In genomic region chrX:154738013-154738738, GRCh38 we compare ENCODE assay signal across 8 cellular contexts. TPM values are rescaled to one million over a fixed set of nuclear protein-coding genes. Genes with fewer than 3 reads are reported as not detected.
DNase-seq lines count a peak whose midpoint lies in the region; ATAC-seq and TF ChIP-seq lines count a peak whose summit lies in the region.
"Had no signal": no experiment of that assay in that cellular context is flagged by ENCODE, and none has a peak within 500 bp of the region (broad histone marks: within the 10 kb centered on the region; RNA-seq: fewer than 3 reads in every experiment).

No MANE protein-coding gene starts in this region.

- peak overlapping the region; percentile 63 for H3K27ac ChIP-seq in GM23248
- peak overlapping the region; percentile 47 for H3K27ac ChIP-seq in fibroblast of lung (ENCODE audit: insufficient read depth, low read length)

- 0 out of 2 replicates have a peak overlapping the region, but pooled peaks have one; percentile 29 for H2AFZ ChIP-seq in GM23248
- H2AFZ ChIP-seq in fibroblast of lung (ENCODE audit: low read length), result no peak overlapping the region

- no peaks in the 10 kb centered on the region for H3K9me3 ChIP-seq in GM23248 (ENCODE audit: low read depth)
- H3K9me3 ChIP-seq in fibroblast of lung (ENCODE audit: control insufficient read depth, insufficient read depth, low read depth, low read length), result no peaks in the 10 kb centered on the region
- no peaks in the 10 kb centered on the region for H3K9me3 ChIP-seq in skeletal muscle satellite cell (replicated peaks; ENCODE audit: low read length)

- H3K79me2 ChIP-seq in GM23248 (ENCODE audit: insufficient read depth), result no peaks in the 10 kb centered on the region
- H3K79me2 ChIP-seq in fibroblast of lung (ENCODE audit: control insufficient read depth, insufficient read depth, low read length), result no peaks in the 10 kb centered on the region

- no peak for TF ChIP-seq CTCF in fibroblast of lung (conservative IDR thresholded peaks at IDR 0.05 in 1 of 2, IDR thresholded peaks at IDR 0.05 in 1 of 2; ENCODE audit: low read depth in 1 of 2, low read length in 2 of 2)

- no peak overlapping the region for H3K9ac ChIP-seq in GM23248
- H3K9ac ChIP-seq in fibroblast of lung (ENCODE audit: insufficient read depth, low read length), result no peak overlapping the region
- peak overlapping the region; percentile 51 for H3K9ac ChIP-seq in skeletal muscle satellite cell (ENCODE audit: low read depth, low read length)

- H4K20me1 ChIP-seq in GM23248 (ENCODE audit: insufficient read depth), result no peaks in the 10 kb centered on the region
- H4K20me1 ChIP-seq in fibroblast of lung (ENCODE audit: control insufficient read depth, extremely low read depth, insufficient read depth, low read length), result no peaks in the 10 kb centered on the region

- peak overlapping the region; percentile 48 for H3K4me2 ChIP-seq in GM23248 (ENCODE audit: unreplicated experiment)
- H3K4me2 ChIP-seq in fibroblast of lung (ENCODE audit: extremely low read depth, insufficient read depth, low read length), result peak overlapping the region; percentile 59
- H3K4me2 ChIP-seq in skeletal muscle satellite cell (ENCODE audit: low read length), result peak overlapping the region; percentile 54

- no peaks in the 10 kb centered on the region for H3K9me2 ChIP-seq in GM23248 (ENCODE audit: insufficient read depth)

- peak; percentile 82 for ATAC-seq in SK-N-SH treated with all-trans-retinoic acid at 6 μM for 48 hours
- no peak for ATAC-seq in HG03565 (IDR thresholded peaks at IDR 0.05; ENCODE audit: unreplicated experiment)
- no peak for ATAC-seq in GM21528 (IDR thresholded peaks at IDR 0.05; ENCODE audit: low FRiP score, unreplicated experiment)
- ATAC-seq: HCT116 had no signal

- H3F3A ChIP-seq in GM23248 (ENCODE audit: insufficient read depth), result peaks cover 42% of the 10 kb centered on the region

- 19 to 24% methylated on average over 8 of the region's 8 CpGs for WGBS in GM23248 (ENCODE audit: low coverage in 1 of 2, low lambda C conversion rate in 2 of 2, missing lambda C conversion rate in 2 of 2), 2 experiments

- in situ Hi-C loops in GM23248 (cut with MboI), result no loop called here

- H3K4me1 ChIP-seq in GM23248 (ENCODE audit: insufficient read depth), result peaks cover 45% of the 10 kb centered on the region
- peaks cover 14% of the 10 kb centered on the region for H3K4me1 ChIP-seq in fibroblast of lung (ENCODE audit: control insufficient read depth, extremely low read depth, insufficient read depth, low read length)
- H3K4me1 ChIP-seq in skeletal muscle satellite cell (ENCODE audit: control insufficient read depth, insufficient read depth, low read length), result peaks cover 52% of the 10 kb centered on the region

- H3K4me3 ChIP-seq in GM23248 (peak overlapping the region; percentile 22; the same call in 1 of the 2 replicates), fibroblast of lung (replicated peaks in 1 of 4; ENCODE audit: control extremely low read depth in 1 of 4, insufficient read depth in 1 of 4, low read depth in 3 of 4, low read length in 4 of 4) (no peak overlapping the region), skeletal muscle satellite cell (ENCODE audit: low read length) (no peak overlapping the region)

- H3K27me3 ChIP-seq in GM23248 (replicated peaks; ENCODE audit: insufficient read depth), result no peaks in the 10 kb centered on the region
- H3K27me3 ChIP-seq in fibroblast of lung (ENCODE audit: control insufficient read depth, insufficient read depth, low read length), result no peaks in the 10 kb centered on the region
- H3K27me3 ChIP-seq in skeletal muscle satellite cell (ENCODE audit: control insufficient read depth, insufficient read depth, low read length), result no peaks in the 10 kb centered on the region

- DNase-seq in GM23248 (peak; percentile 83), fibroblast of lung (ENCODE audit: low read depth in 2 of 2) (peak; percentile 85 to 88)
- no peak for DNase-seq in stimulated activated naive CD4-positive, alpha-beta T cell (lab: John Stamatoyannopoulos, UW)

- H3K36me3 ChIP-seq in GM23248 (ENCODE audit: low read depth) (no peaks in the 10 kb centered on the region), fibroblast of lung (ENCODE audit: control insufficient read depth, insufficient read depth, low read length) (no peaks in the 10 kb centered on the region), skeletal muscle satellite cell (ENCODE audit: insufficient read depth, low read length) (no peaks in the 10 kb centered on the region)

TF ChIP-seq in SK-N-SH treated with all-trans-retinoic acid at 6 μM for 48 hours, 23 proteins besides CTCF, POLR2A, EP300 and RAD21:
- TF ChIP-seq RARB (CRISPR knock-in tag; IDR thresholded peaks at IDR 0.05), result no peak
- no peak for TF ChIP-seq POU6F1 (CRISPR knock-in tag; IDR thresholded peaks at IDR 0.05; ENCODE audit: borderline replicate concordance, low read depth)
- no peak for TF ChIP-seq ZNF565 (CRISPR knock-in tag; conservative IDR thresholded peaks at IDR 0.05; ENCODE audit: low read depth)
- TF ChIP-seq CSRNP3 (CRISPR knock-in tag; IDR thresholded peaks at IDR 0.05), result no peak
- no peak for TF ChIP-seq ARNTL (CRISPR knock-in tag; IDR thresholded peaks at IDR 0.05; ENCODE audit: borderline replicate concordance, low read depth)
- TF ChIP-seq CSDC2 (CRISPR knock-in tag; IDR thresholded peaks at IDR 0.05), result no peak
- no peak for TF ChIP-seq TOX (CRISPR knock-in tag; IDR thresholded peaks at IDR 0.05; ENCODE audit: borderline replicate concordance)
- TF ChIP-seq ZNF70 (CRISPR knock-in tag; IDR thresholded peaks at IDR 0.05), result no peak
- no peak for TF ChIP-seq TCF4 (CRISPR knock-in tag; IDR thresholded peaks at IDR 0.05; ENCODE audit: borderline replicate concordance)
- no peak for TF ChIP-seq ZC3H10 (CRISPR knock-in tag; IDR thresholded peaks at IDR 0.05)
- no peak for TF ChIP-seq ZFP30 (CRISPR knock-in tag; IDR thresholded peaks at IDR 0.05)
- no peak for TF ChIP-seq TSHZ2 (CRISPR knock-in tag; IDR thresholded peaks at IDR 0.05)

RNA-seq across cellular contexts. Expression of gene GAB3, which starts 12.7 kb away (rescaled TPM):
- 0.25 and 0.76 TPM in 2 replicates for total RNA-seq in GM23248 (2014; rRNA removed; shearing (Covaris generic))
- polyA plus RNA-seq in GM23248 (2016; fragmentation: Nextera tagmentation; extraction: Ambion mirVana), result 0.89 and 1.0 TPM in 2 replicates
- 4.1 and 6.4 TPM in 2 replicates for total RNA-seq in fibroblast of lung
- polyA plus RNA-seq in fibroblast of lung, result 2.8 and 2.9 TPM in 2 replicates
- polyA plus RNA-seq in fibroblast of lung (2012), result 0.83 and 1.4 TPM in 2 replicates
- 3.0 and 3.2 TPM in 2 replicates for polyA minus RNA-seq in fibroblast of lung (ENCODE audit: low replicate concordance)
- total RNA-seq in skeletal muscle satellite cell (2012; rRNA removed), result 9.2 and 15.5 TPM in 2 replicates

RNA-seq across cellular contexts. Expression of gene DKC1, which starts 24.5 kb away (rescaled TPM):
- 30.0 and 40.1 TPM in 2 replicates for total RNA-seq in GM23248 (2014; rRNA removed; shearing (Covaris generic))
- 41.3 and 42.9 TPM in 2 replicates for polyA plus RNA-seq in GM23248 (2016; fragmentation: Nextera tagmentation; extraction: Ambion mirVana)
- total RNA-seq in fibroblast of lung, result 30.2 and 31.1 TPM in 2 replicates
- 42.4 and 66.8 TPM in 2 replicates for polyA plus RNA-seq in fibroblast of lung
- 33.7 and 55.4 TPM in 2 replicates for polyA plus RNA-seq in fibroblast of lung (2012)
- polyA minus RNA-seq in fibroblast of lung (ENCODE audit: low replicate concordance), result 20.9 and 32.6 TPM in 2 replicates
- 51.1 and 54.8 TPM in 2 replicates for total RNA-seq in skeletal muscle satellite cell (2012; rRNA removed)

Comparison
In these comparisons a context has a peak if more than half of its experiments do, and no peak if none do; other contexts are left out.
1. DNase-seq: peak in GM23248 (single experiment) and fibroblast of lung (2 of 2); none in stimulated activated naive CD4-positive, alpha-beta T cell (0 of 6).
2. Peak in every context shown above with its lines, with median percentiles within 50 percentile points of each other: H3K4me2 ChIP-seq.